ENCODE assay signal across 10 cellular contexts in the genomic region with DNA sequence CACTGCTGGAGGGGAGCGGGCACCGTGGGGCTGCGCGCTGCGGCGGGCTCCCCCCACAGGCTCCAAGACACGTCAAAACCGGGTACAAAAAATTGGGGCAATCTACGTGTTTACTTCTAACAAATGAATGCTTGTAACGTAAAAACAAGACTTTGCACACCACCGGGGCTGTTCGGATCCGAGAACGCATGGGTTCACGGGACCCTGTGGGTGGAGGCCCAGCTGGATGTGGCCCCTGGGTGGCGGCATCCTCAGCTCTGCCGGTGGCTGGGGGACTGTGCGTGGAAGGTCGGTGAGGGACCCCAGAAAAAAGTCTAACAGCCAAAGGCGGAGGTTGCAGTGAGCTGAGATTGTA. TPM values are rescaled to one million over a fixed set of nuclear protein-coding genes. Genes with fewer than 3 reads are reported as not detected.
"Had no signal": no experiment of that assay in that cellular context is flagged by ENCODE, and none has a peak within 500 bp of the region (broad histone marks: within the 10 kb centered on the region; RNA-seq: fewer than 3 reads in every experiment).

No MANE protein-coding gene starts in this region.

- H3K27ac Mint-ChIP-seq: activated naive CD8-positive, alpha-beta T cell treated with anti-CD3 and anti-CD28 coated beads for 36 hours; dendritic cell treated with granulocyte-macrophage colony-stimulating factor and Interleukin-4, amounts not matched to agents 40 ng/mL and 50 ng/mL, for 4 days; nephron had no signal

- H3K4me1 ChIP-seq: body of pancreas, tibial nerve had no signal

- H3K4me3 ChIP-seq: body of pancreas had no signal

- H3K4me3 Mint-ChIP-seq: activated naive CD8-positive, alpha-beta T cell treated with anti-CD3 and anti-CD28 coated beads for 36 hours; dendritic cell treated with granulocyte-macrophage colony-stimulating factor and Interleukin-4, amounts not matched to agents 40 ng/mL and 50 ng/mL, for 4 days; nephron had no signal

- H3K27ac ChIP-seq: body of pancreas, epithelial cell of prostate, tibial nerve, WERI-Rb-1 had no signal

- H3K36me3 ChIP-seq: tibial nerve, WERI-Rb-1 had no signal

- H3K9me3 ChIP-seq: body of pancreas, tibial nerve had no signal

- H3K9me3 Mint-ChIP-seq: activated naive CD8-positive, alpha-beta T cell treated with anti-CD3 and anti-CD28 coated beads for 36 hours; dendritic cell treated with granulocyte-macrophage colony-stimulating factor and Interleukin-4, amounts not matched to agents 40 ng/mL and 50 ng/mL, for 4 days; nephron had no signal

- H3K4me1 Mint-ChIP-seq: nephron had no signal

- H3K36me3 Mint-ChIP-seq: activated naive CD8-positive, alpha-beta T cell treated with anti-CD3 and anti-CD28 coated beads for 36 hours had no signal

- H3K27me3 ChIP-seq: body of pancreas had no signal

RNA-seq across cellular contexts. Expression of a gene that starts 10.3 kb away (rescaled TPM):
- total RNA-seq: activated naive CD8-positive, alpha-beta T cell treated with anti-CD3 and anti-CD28 coated beads for 36 hours; left ventricle myocardium superior; posterior vena cava; T-helper 1 cell treated with Interleukin-12 subunit alpha and Interleukin-12 subunit beta and Interleukin-4 antibody, amounts not matched to agents 30 ng/mL and 1 ng/mL, for 36 hours had no signal
